Comparison of ENCODE assay signal across 8 cellular contexts in the genomic region with DNA sequence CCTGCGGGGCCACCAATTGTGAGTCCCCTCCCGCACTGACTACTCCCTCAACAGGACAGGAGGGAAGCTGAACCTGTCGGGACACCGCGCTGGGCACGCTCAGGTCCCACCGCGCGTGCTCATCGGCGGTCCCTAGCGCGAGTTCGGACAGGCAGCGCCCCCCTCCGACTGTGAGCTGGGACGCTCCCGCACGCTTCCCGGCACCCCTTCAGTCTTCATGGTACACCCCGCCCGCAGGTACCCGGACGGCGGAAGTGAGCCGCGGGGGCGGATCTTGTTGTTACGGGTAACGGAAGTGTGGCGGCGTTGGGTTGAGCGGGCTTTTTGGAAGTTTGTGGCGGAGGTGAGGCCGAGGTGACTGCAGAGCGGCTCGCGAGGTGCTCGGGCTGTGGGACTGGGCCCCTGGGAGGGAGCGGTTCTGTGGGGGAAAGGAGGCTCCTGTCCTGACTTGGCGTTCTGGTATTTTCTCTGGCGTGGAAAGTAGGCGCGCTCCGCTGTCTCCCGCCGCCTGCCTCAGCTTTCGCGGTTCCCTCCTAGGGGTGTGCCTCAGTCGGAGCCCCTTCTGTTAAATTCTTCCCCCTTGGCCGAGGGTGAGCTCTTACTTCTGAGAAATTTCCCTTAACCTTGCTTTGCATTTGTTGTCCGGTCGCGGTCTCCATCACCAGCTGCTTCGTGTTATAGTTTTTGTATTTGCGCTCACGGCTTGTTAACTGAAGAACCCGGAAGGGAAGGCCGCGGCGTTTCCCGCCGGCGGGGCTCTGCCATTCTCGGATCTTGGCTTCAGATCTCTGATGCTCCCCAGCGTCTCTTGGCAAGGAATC.
A peak's percentile ranks its signal among the peaks of the same experiment; 100 is the strongest.
DNase-seq lines count a peak whose midpoint lies in the region; ATAC-seq lines count a peak whose summit lies in the region.

FANCI (plus strand) TSS at position 289 of the 821 bp plus-strand sequence. CDS start 3,669 bp downstream, outside the sequence.

- H3K27ac Mint-ChIP-seq in memory B cell, result peak within 1 kb of the TSS; percentile 51

- H3K27ac ChIP-seq in effector memory CD4-positive, alpha-beta T cell (ENCODE audit: insufficient read depth, low read length, poor library complexity, severe bottlenecking), result peak within 1 kb of the TSS; percentile 11

- DNase-seq in COLO829 (ENCODE audit: low spot score) (peak; percentile 95), HS-5 (ENCODE audit: low read depth) (peak; percentile 56), NK-92 (lab: John Stamatoyannopoulos, UW; ENCODE audit: unreplicated experiment) (peak; percentile 60), memory B cell (ENCODE audit: low spot score in 2 of 2) (peak; percentile 88 to 97)
- peak; percentile 99 for DNase-seq in activated CD8-positive, alpha-beta memory T cell treated with anti-CD3 and anti-CD28 coated beads for 24 hours
- DNase-seq in effector memory CD4-positive, alpha-beta T cell, result peak; percentile 87 to 91 (median 90)
- DNase-seq in stimulated activated CD8-positive, alpha-beta memory T cell treated with anti-CD3 and anti-CD28 coated beads, Interleukin-12 subunit alpha, Interleukin-12 subunit beta, amount 100 ng/mL, for 24 hours (ENCODE audit: extremely low read depth), result peak; percentile 93

- H3K27me3 Mint-ChIP-seq in memory B cell, result no peaks in the 10 kb centered on the region

- no peaks in the 10 kb centered on the region for H3K9me3 Mint-ChIP-seq in memory B cell

- no peaks in the 10 kb centered on the region for H3K36me3 ChIP-seq in effector memory CD4-positive, alpha-beta T cell (ENCODE audit: control insufficient read depth, insufficient read depth, low read length)

- peak; percentile 85 for ATAC-seq in GM19468 (IDR thresholded peaks at IDR 0.05; ENCODE audit: extremely low read depth, unreplicated experiment)
- peak; percentile 95 for ATAC-seq in memory B cell (ENCODE audit: low read depth)

- peak within 1 kb of the TSS; percentile 74 for H3K4me3 ChIP-seq in effector memory CD4-positive, alpha-beta T cell (ENCODE audit: insufficient read depth, low read depth, low read length, poor library complexity, severe bottlenecking)

- peaks cover 17% of the 10 kb centered on the region for H3K4me1 Mint-ChIP-seq in memory B cell

- H3K36me3 Mint-ChIP-seq in memory B cell, result peaks cover 4% of the 10 kb centered on the region

- H3K9me3 ChIP-seq in effector memory CD4-positive, alpha-beta T cell (ENCODE audit: control insufficient read depth, low read length), result no peaks in the 10 kb centered on the region

- H3K4me3 Mint-ChIP-seq in memory B cell, result peak within 1 kb of the TSS; percentile 83

- H3K27me3 ChIP-seq in effector memory CD4-positive, alpha-beta T cell (replicated peaks; ENCODE audit: control insufficient read depth, insufficient read depth, low read length, poor library complexity, severe bottlenecking), result no peaks in the 10 kb centered on the region

- peaks cover 12% of the 10 kb centered on the region for H3K4me1 ChIP-seq in effector memory CD4-positive, alpha-beta T cell (ENCODE audit: control insufficient read depth, insufficient read depth, low read length, poor library complexity, severe bottlenecking)

Comparison
In these comparisons a context has a peak if more than half of its experiments do, and no peak if none do; other contexts are left out.
1. Peak in every context shown above with its lines: DNase-seq, ATAC-seq, H3K4me3 ChIP-seq and H3K27ac ChIP-seq.